In the genomic region with DNA sequence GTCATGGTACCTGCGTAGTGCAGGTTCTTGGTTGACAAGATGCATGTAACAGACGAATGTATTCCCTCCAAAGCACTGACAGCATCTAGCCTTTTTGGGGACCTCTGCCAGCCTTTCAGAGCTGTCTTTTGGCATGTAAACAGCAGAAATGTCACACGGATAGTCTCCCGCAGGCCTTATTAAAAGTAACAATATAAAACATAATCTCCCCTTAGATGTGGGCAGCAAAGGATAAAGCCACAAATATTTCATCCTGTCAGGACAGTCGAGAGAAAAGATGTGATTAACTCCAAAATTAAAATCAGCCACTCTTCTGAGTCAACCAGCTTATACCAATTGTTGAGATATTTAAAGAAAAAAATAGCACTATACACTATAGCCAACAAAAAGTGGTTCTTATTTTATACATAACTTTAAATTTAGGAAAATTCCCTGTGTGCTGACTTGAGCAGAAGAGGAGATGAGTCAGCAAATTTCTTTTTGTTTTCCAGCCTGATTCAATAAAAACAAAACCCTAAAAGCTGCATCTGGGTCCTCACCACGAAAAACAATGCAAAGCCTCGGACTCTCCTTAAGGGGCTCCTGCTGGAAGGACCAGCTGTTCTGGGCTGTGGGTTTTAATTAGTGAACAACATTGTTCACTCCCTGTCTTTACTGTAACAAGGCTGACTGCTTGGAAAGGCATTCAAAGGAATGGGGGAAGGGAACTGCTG, we compare ENCODE assay signal across 1 cellular context.
A peak's percentile ranks its signal among the peaks of the same experiment; 100 is the strongest.
TF ChIP-seq lines count a peak whose summit lies in the region.

No MANE protein-coding gene starts in this region.

TF ChIP-seq in IMR-90, 13 proteins besides CTCF, POLR2A, EP300 and RAD21:
- TF ChIP-seq NFE2L2 (IDR thresholded peaks at IDR 0.05; ENCODE audit: low read depth, low read length) (peak; percentile 95), MAFK (IDR thresholded peaks at IDR 0.05; ENCODE audit: low read depth, low read length) (peak; percentile 99), SMC3 (IDR thresholded peaks at IDR 0.05; ENCODE audit: low read depth, low read length) (no peak)
